In genomic region chr1:9753121-9753531, GRCh38 we compare ENCODE assay signal across 12 cellular contexts.
DNase-seq lines count a peak whose midpoint lies in the region; ATAC-seq and TF ChIP-seq lines count a peak whose summit lies in the region.
"Had no signal": no experiment of that assay in that cellular context is flagged by ENCODE, and none has a peak within 500 bp of the region (broad histone marks: within the 10 kb centered on the region; RNA-seq: fewer than 3 reads in every experiment).

No MANE protein-coding gene starts in this region.

- CTCF ChIA-PET in HEK293 (lab: Yijun Ruan, JAX): no interaction called here

- no peak overlapping the region for H3K27ac Mint-ChIP-seq in T-helper 2 cell treated with Interferon-gamma antibody and Interleukin-4, amounts not matched to agents 5 μg/mL and 100 μg/mL, for 36 hours
- no peak overlapping the region for H3K27ac Mint-ChIP-seq in T-helper 17 cell

- TF ChIP-seq CTCF in HEK293 (tag by site-specific recombination; IDR thresholded peaks at IDR 0.05): no peak
- TF ChIP-seq CTCF in brain microvascular endothelial cell (IDR thresholded peaks at IDR 0.05; ENCODE audit: low read depth, low read length, missing control alignments): no peak
- TF ChIP-seq CTCF in kidney epithelial cell (IDR thresholded peaks at IDR 0.05; ENCODE audit: insufficient read depth, low read length, poor library complexity, severe bottlenecking): no peak

- POLR2A ChIA-PET in HEK293 (lab: Yijun Ruan, JAX): no interaction called here

- no peaks in the 10 kb centered on the region for H3K27me3 Mint-ChIP-seq in T-helper 2 cell treated with Interferon-gamma antibody and Interleukin-4, amounts not matched to agents 5 μg/mL and 100 μg/mL, for 36 hours (ENCODE audit: low read depth)
- no peaks in the 10 kb centered on the region for H3K27me3 Mint-ChIP-seq in T-helper 17 cell

- H3K4me3 ChIP-seq in HEK293 (ENCODE audit: low read depth, low read length) (no peak overlapping the region), brain microvascular endothelial cell (ENCODE audit: low read depth, low read length) (no peak overlapping the region), kidney epithelial cell (ENCODE audit: low read depth, low read length) (no peak overlapping the region)
- H3K4me3 ChIP-seq: SJSA1 had no signal

- H3K36me3 Mint-ChIP-seq in T-helper 2 cell treated with Interferon-gamma antibody and Interleukin-4, amounts not matched to agents 5 μg/mL and 100 μg/mL, for 36 hours (ENCODE audit: low read depth): peaks cover 36% of the 10 kb centered on the region
- peaks cover 1% of the 10 kb centered on the region for H3K36me3 Mint-ChIP-seq in T-helper 17 cell (ENCODE audit: low read depth)

- H3K9me3 ChIP-seq in HEK293 (ENCODE audit: control insufficient read depth, insufficient read depth, low read depth, low read length) (no peaks in the 10 kb centered on the region), T-helper 17 cell (ENCODE audit: control insufficient read depth, low read length, poor library complexity, severe bottlenecking) (no peaks in the 10 kb centered on the region)
- H3K9me3 ChIP-seq: SJSA1 had no signal

- peak; percentile 62 for DNase-seq in ACHN
- peak; percentile 83 for DNase-seq in brain microvascular endothelial cell
- DNase-seq in kidney epithelial cell (ENCODE audit: low read depth): peak; percentile 28
- DNase-seq in T-helper 2 cell treated with Interferon-gamma antibody and Interleukin-4, amounts not matched to agents 5 μg/mL and 100 μg/mL, for 36 hours (ENCODE audit: low spot score): no peak
- no peak for DNase-seq in T-helper 17 cell
- no peak for DNase-seq in NCI-H2081 treated with DMSO at 0.1 percent for 48 hours (lab: John Stamatoyannopoulos, UW)
- DNase-seq: central memory CD4-positive, alpha-beta T cell had no signal

- H3K27me3 ChIP-seq in brain microvascular endothelial cell (replicated peaks) (no peaks in the 10 kb centered on the region), kidney epithelial cell (ENCODE audit: control insufficient read depth, insufficient read depth, low read length) (no peaks in the 10 kb centered on the region)
- H3K27me3 ChIP-seq: SJSA1 had no signal

- H3K27ac ChIP-seq in HEK293 (ENCODE audit: extremely low read depth, low read depth, low read length) (no peak overlapping the region), brain microvascular endothelial cell (no peak overlapping the region)
- H3K27ac ChIP-seq: SJSA1 had no signal

- no peak overlapping the region for H3K4me3 Mint-ChIP-seq in T-helper 2 cell treated with Interferon-gamma antibody and Interleukin-4, amounts not matched to agents 5 μg/mL and 100 μg/mL, for 36 hours
- no peak overlapping the region for H3K4me3 Mint-ChIP-seq in T-helper 17 cell
- H3K4me3 Mint-ChIP-seq: CD14-positive monocyte, neural crest cell had no signal

- H3K4me1 ChIP-seq in HEK293 (ENCODE audit: control insufficient read depth, insufficient read depth, low read length): peaks cover 6% of the 10 kb centered on the region

- H3K9me3 Mint-ChIP-seq in T-helper 2 cell treated with Interferon-gamma antibody and Interleukin-4, amounts not matched to agents 5 μg/mL and 100 μg/mL, for 36 hours: no peaks in the 10 kb centered on the region
- H3K9me3 Mint-ChIP-seq: CD14-positive monocyte, neural crest cell had no signal

- H3K36me3 ChIP-seq in HEK293 (ENCODE audit: control insufficient read depth in 2 of 2, insufficient read depth in 1 of 2, low read length in 2 of 2) (peaks cover 24 to 65% of the 10 kb centered on the region in 2 experiments), brain microvascular endothelial cell (replicated peaks) (peaks cover 9% of the 10 kb centered on the region), kidney epithelial cell (ENCODE audit: control insufficient read depth, insufficient read depth, low read length) (no peaks in the 10 kb centered on the region)

- in situ Hi-C loops in ACHN (cut with HindIII; ENCODE audit: low pct_ligation_motif_present, low pct_unique_long_range_greater_than_20kb, low sequenced_read_pairs): no loop called here
- in situ Hi-C loops in brain microvascular endothelial cell (cut with HindIII; ENCODE audit: low pct_ligation_motif_present, low sequenced_read_pairs): no loop called here

- peaks cover 2% of the 10 kb centered on the region for H3K4me1 Mint-ChIP-seq in T-helper 2 cell treated with Interferon-gamma antibody and Interleukin-4, amounts not matched to agents 5 μg/mL and 100 μg/mL, for 36 hours (ENCODE audit: low read depth)
- peaks cover 10% of the 10 kb centered on the region for H3K4me1 Mint-ChIP-seq in T-helper 17 cell
- H3K4me1 Mint-ChIP-seq: CD14-positive monocyte had no signal

- ATAC-seq in GM18858 (IDR thresholded peaks at IDR 0.05; ENCODE audit: unreplicated experiment) (no peak), T-helper 17 cell (no peak)

TF ChIP-seq in HEK293, 187 proteins besides CTCF, POLR2A, EP300 and RAD21:
- no peak for TF ChIP-seq ATF2 (tag by site-specific recombination; IDR thresholded peaks at IDR 0.05; ENCODE audit: low read depth)
- TF ChIP-seq ZNF664 (tag by site-specific recombination; IDR thresholded peaks at IDR 0.05): no peak
- TF ChIP-seq ZNF362 (tag by site-specific recombination; IDR thresholded peaks at IDR 0.05): peak; percentile 43; the same call in 1 of the 2 replicates
- 0 out of 2 replicates have a peak, but pooled peaks have one; percentile 7 for TF ChIP-seq GLIS1 (tag by site-specific recombination; IDR thresholded peaks at IDR 0.05)
- peak; percentile 31; the same call in 1 of the 2 replicates for TF ChIP-seq ZIC2 (tag by site-specific recombination; IDR thresholded peaks at IDR 0.05)
- TF ChIP-seq ZNF658 (tag by site-specific recombination; IDR thresholded peaks at IDR 0.05): no peak
- TF ChIP-seq, protein P1, sequence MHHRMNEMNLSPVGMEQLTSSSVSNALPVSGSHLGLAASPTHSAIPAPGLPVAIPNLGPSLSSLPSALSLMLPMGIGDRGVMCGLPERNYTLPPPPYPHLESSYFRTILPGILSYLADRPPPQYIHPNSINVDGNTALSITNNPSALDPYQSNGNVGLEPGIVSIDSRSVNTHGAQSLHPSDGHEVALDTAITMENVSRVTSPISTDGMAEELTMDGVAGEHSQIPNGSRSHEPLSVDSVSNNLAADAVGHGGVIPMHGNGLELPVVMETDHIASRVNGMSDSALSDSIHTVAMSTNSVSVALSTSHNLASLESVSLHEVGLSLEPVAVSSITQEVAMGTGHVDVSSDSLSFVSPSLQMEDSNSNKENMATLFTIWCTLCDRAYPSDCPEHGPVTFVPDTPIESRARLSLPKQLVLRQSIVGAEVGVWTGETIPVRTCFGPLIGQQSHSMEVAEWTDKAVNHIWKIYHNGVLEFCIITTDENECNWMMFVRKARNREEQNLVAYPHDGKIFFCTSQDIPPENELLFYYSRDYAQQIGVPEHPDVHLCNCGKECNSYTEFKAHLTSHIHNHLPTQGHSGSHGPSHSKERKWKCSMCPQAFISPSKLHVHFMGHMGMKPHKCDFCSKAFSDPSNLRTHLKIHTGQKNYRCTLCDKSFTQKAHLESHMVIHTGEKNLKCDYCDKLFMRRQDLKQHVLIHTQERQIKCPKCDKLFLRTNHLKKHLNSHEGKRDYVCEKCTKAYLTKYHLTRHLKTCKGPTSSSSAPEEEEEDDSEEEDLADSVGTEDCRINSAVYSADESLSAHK (tag by site-specific recombination; IDR thresholded peaks at IDR 0.05): no peak
- no peak for TF ChIP-seq ZNF391 (tag by site-specific recombination; IDR thresholded peaks at IDR 0.05; ENCODE audit: borderline replicate concordance, low read depth)
- TF ChIP-seq ZNF426 (tag by site-specific recombination; IDR thresholded peaks at IDR 0.05): no peak
- TF ChIP-seq, protein P2, sequence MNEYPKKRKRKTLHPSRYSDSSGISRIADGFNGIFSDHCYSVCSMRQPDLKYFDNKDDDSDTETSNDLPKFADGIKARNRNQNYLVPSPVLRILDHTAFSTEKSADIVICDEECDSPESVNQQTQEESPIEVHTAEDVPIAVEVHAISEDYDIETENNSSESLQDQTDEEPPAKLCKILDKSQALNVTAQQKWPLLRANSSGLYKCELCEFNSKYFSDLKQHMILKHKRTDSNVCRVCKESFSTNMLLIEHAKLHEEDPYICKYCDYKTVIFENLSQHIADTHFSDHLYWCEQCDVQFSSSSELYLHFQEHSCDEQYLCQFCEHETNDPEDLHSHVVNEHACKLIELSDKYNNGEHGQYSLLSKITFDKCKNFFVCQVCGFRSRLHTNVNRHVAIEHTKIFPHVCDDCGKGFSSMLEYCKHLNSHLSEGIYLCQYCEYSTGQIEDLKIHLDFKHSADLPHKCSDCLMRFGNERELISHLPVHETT (tag by site-specific recombination; IDR thresholded peaks at IDR 0.05): no peak
- TF ChIP-seq WT1 (tag by site-specific recombination; IDR thresholded peaks at IDR 0.05): no peak
- 0 out of 2 replicates have a peak, but pooled peaks have one; percentile 42 for TF ChIP-seq ZNF600 (tag by site-specific recombination; IDR thresholded peaks at IDR 0.05)
- no peak for TF ChIP-seq ZNF37A (tag by site-specific recombination; IDR thresholded peaks at IDR 0.05)
- TF ChIP-seq GLIS2 (tag by site-specific recombination; IDR thresholded peaks at IDR 0.05): no peak

Comparison
In these comparisons a context has a peak if more than half of its experiments do, and no peak if none do; other contexts are left out.
1. DNase-seq: peak in ACHN (single experiment), brain microvascular endothelial cell (single experiment) and kidney epithelial cell (single experiment); none in T-helper 2 cell treated with Interferon-gamma antibody and Interleukin-4, amounts not matched to agents 5 μg/mL and 100 μg/mL, for 36 hours (single experiment), T-helper 17 cell (0 of 3) and NCI-H2081 treated with DMSO at 0.1 percent for 48 hours (single experiment).